Comparison of ENCODE assay signal across 23 cellular contexts in the genomic region with DNA sequence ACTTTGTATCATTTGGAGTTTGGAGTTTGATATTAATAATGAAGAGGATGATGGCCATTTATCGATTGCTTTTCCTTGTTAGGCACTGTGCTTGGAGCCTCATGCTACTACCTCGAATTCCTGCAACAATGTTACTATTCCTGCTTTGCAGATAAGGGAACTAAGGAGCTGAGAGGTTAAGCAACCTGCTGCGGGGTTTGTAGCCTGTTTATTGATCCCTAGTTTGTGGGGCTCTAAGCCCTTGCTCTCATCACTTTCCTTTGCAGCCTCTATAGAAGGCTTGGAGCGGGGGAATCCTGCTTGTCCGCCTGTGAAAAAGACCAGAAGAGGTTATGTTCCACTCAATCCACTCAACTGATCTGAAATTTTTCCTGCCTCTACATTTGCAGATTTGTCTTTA. TPM values are rescaled to one million over a fixed set of nuclear protein-coding genes. Genes with fewer than 3 reads are reported as not detected.
"Had no signal": no experiment of that assay in that cellular context is flagged by ENCODE, and none has a peak within 500 bp of the region (broad histone marks: within the 10 kb centered on the region; RNA-seq: fewer than 3 reads in every experiment).

No MANE protein-coding gene starts in this region.

- H3K27ac Mint-ChIP-seq: activated B cell treated with CpG ODN at 0.5 μM for 24 hours; activated CD4-positive, alpha-beta memory T cell treated with anti-CD3 and anti-CD28 coated beads for 36 hours; activated naive CD8-positive, alpha-beta T cell; dendritic cell treated with granulocyte-macrophage colony-stimulating factor and Interleukin-4, amounts not matched to agents 40 ng/mL and 50 ng/mL, for 4 days; nephron progenitor cell; progenitor cell of endocrine pancreas; stimulated activated naive CD8-positive, alpha-beta T cell treated with anti-CD3 and anti-CD28 coated beads, Interleukin-15, Interleukin-2, amounts not matched to agents 100 ng/mL and 50 ng/mL, for 24 hours had no signal

- H3K4me2 ChIP-seq: hepatocyte had no signal

- H3K4me1 ChIP-seq: left lung, right atrium auricular region had no signal

- H2AFZ ChIP-seq: hepatocyte had no signal

- H3K4me3 ChIP-seq: cardiac muscle cell, hepatocyte, left lung, right atrium auricular region, suprapubic skin had no signal

- H3K9me3 ChIP-seq: left lung, right atrium auricular region, suprapubic skin had no signal

- ATAC-seq: left lung had no signal

- H3K27ac ChIP-seq: cardiac muscle cell, hepatocyte, left lung, right atrium auricular region, suprapubic skin had no signal

- H3K4me1 Mint-ChIP-seq: activated B cell treated with CpG ODN at 0.5 μM for 24 hours, nephron progenitor cell had no signal

- DNase-seq: activated B cell treated with CpG ODN at 0.5 μM for 24 hours; activated CD4-positive, alpha-beta memory T cell treated with anti-CD3 and anti-CD28 coated beads for 36 hours; activated CD4-positive, alpha-beta T cell treated with anti-CD3 and anti-CD28 coated beads for 4 hours; effector memory CD4-positive, alpha-beta T cell; foreskin fibroblast; islet precursor cell; left lung; nephron progenitor cell; occipital lobe; small intestine; stimulated activated CD4-positive, alpha-beta T cell treated with anti-CD3 and anti-CD28 coated beads, Interleukin-15, amount 100 ng/mL, for 24 hours; stimulated activated CD4-positive, alpha-beta T cell treated with anti-CD3 and anti-CD28 coated beads, Interleukin-2, amount 100 ng/mL, for 48 hours; trophoblast cell had no signal

- H3K27me3 ChIP-seq: left lung, right atrium auricular region, suprapubic skin had no signal

- FAIRE-seq: small intestine, TTC549 had no signal

- H3K36me3 ChIP-seq: cardiac muscle cell, left lung, right atrium auricular region, suprapubic skin had no signal

- H3K9me3 Mint-ChIP-seq: activated B cell treated with CpG ODN at 0.5 μM for 24 hours; activated CD4-positive, alpha-beta memory T cell treated with anti-CD3 and anti-CD28 coated beads for 36 hours; dendritic cell treated with granulocyte-macrophage colony-stimulating factor and Interleukin-4, amounts not matched to agents 40 ng/mL and 50 ng/mL, for 4 days; nephron progenitor cell; stimulated activated naive CD8-positive, alpha-beta T cell treated with anti-CD3 and anti-CD28 coated beads, Interleukin-15, Interleukin-2, amounts not matched to agents 100 ng/mL and 50 ng/mL, for 24 hours had no signal

- H3K79me2 ChIP-seq: hepatocyte had no signal

- H3K36me3 Mint-ChIP-seq: activated CD4-positive, alpha-beta memory T cell treated with anti-CD3 and anti-CD28 coated beads for 36 hours; activated naive CD8-positive, alpha-beta T cell had no signal

- H3K4me3 Mint-ChIP-seq: activated B cell treated with CpG ODN at 0.5 μM for 24 hours; activated CD4-positive, alpha-beta memory T cell treated with anti-CD3 and anti-CD28 coated beads for 36 hours; activated naive CD8-positive, alpha-beta T cell; dendritic cell treated with granulocyte-macrophage colony-stimulating factor and Interleukin-4, amounts not matched to agents 40 ng/mL and 50 ng/mL, for 4 days; nephron progenitor cell; stimulated activated naive CD8-positive, alpha-beta T cell treated with anti-CD3 and anti-CD28 coated beads, Interleukin-15, Interleukin-2, amounts not matched to agents 100 ng/mL and 50 ng/mL, for 24 hours had no signal

RNA-seq across cellular contexts. Expression of a gene that starts 15.8 kb away (rescaled TPM):
- total RNA-seq: activated B cell treated with CpG ODN at 0.5 μM for 24 hours; T-helper 2 cell treated with Interferon-gamma antibody and Interleukin-4, amounts not matched to agents 100 ng/mL and 5 ng/mL, for 36 hours had no signal
- polyA plus RNA-seq: cardiac muscle cell had no signal
